ENCODE assay signal across 24 cellular contexts in the genomic region with DNA sequence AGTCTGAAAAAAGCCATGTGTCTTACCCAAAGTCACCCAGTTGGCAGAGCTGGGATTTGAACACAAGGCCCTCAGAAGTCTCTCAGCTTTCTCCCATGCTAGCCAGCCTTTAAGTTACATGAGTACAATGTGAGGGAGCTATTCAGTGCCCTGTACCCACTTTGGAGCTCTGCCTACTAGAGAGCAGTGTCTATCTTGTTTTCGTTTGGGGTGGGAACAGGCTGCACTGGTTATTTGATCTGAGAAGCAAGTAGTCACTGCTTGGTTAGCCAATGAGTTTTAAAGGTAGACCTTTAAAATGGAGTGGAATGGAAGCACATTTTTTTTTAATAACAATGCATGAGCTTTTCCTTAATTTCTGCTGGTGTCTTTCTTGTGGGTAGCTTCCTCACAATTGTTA.
A peak's percentile ranks its signal among the peaks of the same experiment; 100 is the strongest.
DNase-seq lines count a peak whose midpoint lies in the region; ATAC-seq and TF ChIP-seq lines count a peak whose summit lies in the region.
"Had no signal": no experiment of that assay in that cellular context is flagged by ENCODE, and none has a peak within 500 bp of the region (broad histone marks: within the 10 kb centered on the region; RNA-seq: fewer than 3 reads in every experiment).

No MANE protein-coding gene starts in this region.

- WGBS in sigmoid colon, 2 donors: 69 to 87% methylated on average over 1 of the region's 1 CpG

- intact Hi-C loops in activated naive CD4-positive, alpha-beta T cell treated with anti-CD3 and anti-CD28 coated beads for 36 hours (cut with micrococcal nuclease): no loop called here
- intact Hi-C loops in sigmoid colon (cut with DNase I): no loop called here

- peaks cover 23% of the 10 kb centered on the region for H3K36me3 Mint-ChIP-seq in activated naive CD4-positive, alpha-beta T cell treated with anti-CD3 and anti-CD28 coated beads, Interleukin-2, amount 50 U/mL, for 24 hours
- H3K36me3 Mint-ChIP-seq in activated naive CD4-positive, alpha-beta T cell treated with anti-CD3 and anti-CD28 coated beads for 36 hours (ENCODE audit: low read depth): peaks cover 8% of the 10 kb centered on the region
- peaks cover 36% of the 10 kb centered on the region for H3K36me3 Mint-ChIP-seq in memory B cell

- H3K4me3 ChIP-seq in sigmoid colon: no peak overlapping the region
- H3K4me3 ChIP-seq: BLaER1, HAP-1, Peyer's patch had no signal

- H3K27me3 ChIP-seq in sigmoid colon: no peaks in the 10 kb centered on the region
- H3K27me3 ChIP-seq: BLaER1, Peyer's patch had no signal

- CTCF ChIA-PET in activated naive CD4-positive, alpha-beta T cell treated with anti-CD3 and anti-CD28 coated beads for 36 hours (lab: Charles Lee): interaction anchor here (0.6 to 1.0 kb wide), 3 partner anchors 32 to 270 kb away, joined by 3 to 5 read pairs (median 3); no protein-coding TSS in a partner anchor

- peaks cover 0 to 55% (median 39%) of the 10 kb centered on the region in 4 donors for H3K4me1 ChIP-seq in sigmoid colon
- H3K4me1 ChIP-seq: HAP-1 had no signal

- H3K4me3 Mint-ChIP-seq in activated naive CD4-positive, alpha-beta T cell treated with anti-CD3 and anti-CD28 coated beads, Interleukin-2, amount 50 U/mL, for 24 hours: peak overlapping the region; percentile 30
- H3K4me3 Mint-ChIP-seq in activated naive CD4-positive, alpha-beta T cell treated with anti-CD3 and anti-CD28 coated beads for 36 hours: no peak overlapping the region
- no peak overlapping the region for H3K4me3 Mint-ChIP-seq in memory B cell
- H3K4me3 Mint-ChIP-seq: CD4-positive, alpha-beta T cell; IgD-negative memory B cell had no signal

- H3K27ac Mint-ChIP-seq in activated naive CD4-positive, alpha-beta T cell treated with anti-CD3 and anti-CD28 coated beads, Interleukin-2, amount 50 U/mL, for 24 hours: no peak overlapping the region
- no peak overlapping the region for H3K27ac Mint-ChIP-seq in activated naive CD4-positive, alpha-beta T cell treated with anti-CD3 and anti-CD28 coated beads for 36 hours
- peak overlapping the region; percentile 35 for H3K27ac Mint-ChIP-seq in memory B cell
- H3K27ac Mint-ChIP-seq: CD4-positive, alpha-beta T cell had no signal

- no peak for TF ChIP-seq EP300 in sigmoid colon (IDR thresholded peaks at IDR 0.05)

- no peak for TF ChIP-seq POLR2A in sigmoid colon (IDR thresholded peaks at IDR 0.05)

- ATAC-seq in memory B cell (ENCODE audit: low read depth) (no peak), GM18517 (IDR thresholded peaks at IDR 0.05; ENCODE audit: unreplicated experiment) (no peak), HG02885 (IDR thresholded peaks at IDR 0.05; ENCODE audit: poor library complexity, unreplicated experiment) (no peak)

- H3K27ac ChIP-seq in caudate nucleus (ENCODE audit: low read depth, low read length) (peak overlapping the region; percentile 32), sigmoid colon (peak overlapping the region in 3 of 4 donors; percentile 83 to 88 (median 86))
- H3K27ac ChIP-seq: 22Rv1, BLaER1, Peyer's patch had no signal

- no peaks in the 10 kb centered on the region for H3K36me3 ChIP-seq in sigmoid colon
- H3K36me3 ChIP-seq: HAP-1, Peyer's patch had no signal

- H3K27me3 Mint-ChIP-seq in activated naive CD4-positive, alpha-beta T cell treated with anti-CD3 and anti-CD28 coated beads, Interleukin-2, amount 50 U/mL, for 24 hours: no peaks in the 10 kb centered on the region
- H3K27me3 Mint-ChIP-seq in activated naive CD4-positive, alpha-beta T cell treated with anti-CD3 and anti-CD28 coated beads for 36 hours (ENCODE audit: low read depth): no peaks in the 10 kb centered on the region
- no peaks in the 10 kb centered on the region for H3K27me3 Mint-ChIP-seq in memory B cell
- H3K27me3 Mint-ChIP-seq: CD4-positive, alpha-beta T cell; IgD-negative memory B cell had no signal

- peaks cover 36% of the 10 kb centered on the region for H3K4me1 Mint-ChIP-seq in activated naive CD4-positive, alpha-beta T cell treated with anti-CD3 and anti-CD28 coated beads, Interleukin-2, amount 50 U/mL, for 24 hours
- H3K4me1 Mint-ChIP-seq in activated naive CD4-positive, alpha-beta T cell treated with anti-CD3 and anti-CD28 coated beads for 36 hours (ENCODE audit: low read depth): peaks cover 21% of the 10 kb centered on the region
- peaks cover 17% of the 10 kb centered on the region for H3K4me1 Mint-ChIP-seq in memory B cell

- no peak for DNase-seq in activated naive CD4-positive, alpha-beta T cell treated with anti-CD3 and anti-CD28 coated beads for 36 hours
- DNase-seq in caudate nucleus (lab: John Stamatoyannopoulos, UW) (no peak), memory B cell (ENCODE audit: low spot score in 2 of 2) (no peak), sigmoid colon (no peak), midbrain (lab: John Stamatoyannopoulos, UW) (no peak)
- DNase-seq: ACHN; Caco-2; CD4-positive, alpha-beta T cell; DMS 273 treated with DMSO at 0.1 percent for 48 hours; DMS79 treated with DMSO at 0.1 percent for 48 hours; Karpas-422; NCI-H1417; NCI-H1694 treated with DMSO at 0.1 percent for 48 hours; NCI-H2081 treated with DMSO at 0.1 percent for 48 hours; NCI-H2171 treated with DMSO at 0.1 percent for 48 hours; NCI-H524 treated with DMSO at 0.1 percent for 48 hours; Peyer's patch had no signal

- no peaks in the 10 kb centered on the region for H3K9me3 Mint-ChIP-seq in activated naive CD4-positive, alpha-beta T cell treated with anti-CD3 and anti-CD28 coated beads, Interleukin-2, amount 50 U/mL, for 24 hours
- H3K9me3 Mint-ChIP-seq in activated naive CD4-positive, alpha-beta T cell treated with anti-CD3 and anti-CD28 coated beads for 36 hours: no peaks in the 10 kb centered on the region
- H3K9me3 Mint-ChIP-seq in memory B cell: no peaks in the 10 kb centered on the region
- H3K9me3 Mint-ChIP-seq: CD4-positive, alpha-beta T cell; IgD-negative memory B cell had no signal

- no peaks in the 10 kb centered on the region for H3K9me3 ChIP-seq in sigmoid colon
- H3K9me3 ChIP-seq: BLaER1, Caco-2, HAP-1, Peyer's patch had no signal

- TF ChIP-seq CTCF in sigmoid colon (IDR thresholded peaks at IDR 0.05): no peak
